In genomic region chr16:72111653-72112451, GRCh38 we compare ENCODE assay signal across 32 cellular contexts. TPM values are rescaled to one million over a fixed set of nuclear protein-coding genes. Genes with fewer than 3 reads are reported as not detected.
A peak's percentile ranks its signal among the peaks of the same experiment; 100 is the strongest.
DNase-seq lines count a peak whose midpoint lies in the region; ATAC-seq and TF ChIP-seq lines count a peak whose summit lies in the region.
"Had no signal": no experiment of that assay in that cellular context is flagged by ENCODE, and none has a peak within 500 bp of the region (broad histone marks: within the 10 kb centered on the region; RNA-seq: fewer than 3 reads in every experiment).

No MANE protein-coding gene starts in this region.

- no peak overlapping the region for H3K27ac ChIP-seq in foreskin keratinocyte
- H3K27ac ChIP-seq: gastroesophageal sphincter, Peyer's patch, right atrium auricular region, tibial nerve had no signal

- H3K4me3 ChIP-seq in retinal pigment epithelial cell (ENCODE audit: low read length): no peak overlapping the region
- H3K4me3 ChIP-seq: gastroesophageal sphincter, lung, Peyer's patch, right atrium auricular region, tibial nerve had no signal

- no peaks in the 10 kb centered on the region for H3K27me3 Mint-ChIP-seq in mesothelial cell of epicardium (ENCODE audit: low read depth)
- H3K27me3 Mint-ChIP-seq: activated CD4-positive, alpha-beta T cell treated with anti-CD3 and anti-CD28 coated beads for 36 hours had no signal

- no peak overlapping the region for H3K4me3 Mint-ChIP-seq in mesothelial cell of epicardium
- H3K4me3 Mint-ChIP-seq: activated CD4-positive, alpha-beta T cell treated with anti-CD3 and anti-CD28 coated beads for 36 hours; nephron progenitor cell had no signal

- H3K36me3 Mint-ChIP-seq in mesothelial cell of epicardium: peaks cover 53% of the 10 kb centered on the region

- DNase-seq in Daoy (ENCODE audit: low read depth) (peak; percentile 24), M059J (ENCODE audit: low read depth) (peak; percentile 9), foreskin keratinocyte (peak in 1 of 2 donors; percentile 9), retinal pigment epithelial cell (ENCODE audit: low read depth) (peak; percentile 29), mesothelial cell of epicardium (ENCODE audit: low spot score in 2 of 2, unreplicated experiment in 2 of 2) (no peak), NCI-H526 treated with DMSO at 0.1 percent for 48 hours (lab: John Stamatoyannopoulos, UW) (no peak)
- no peak for DNase-seq in activated CD4-positive, alpha-beta T cell treated with anti-CD3 and anti-CD28 coated beads for 48 hours
- DNase-seq: activated CD4-positive, alpha-beta T cell treated with anti-CD3 and anti-CD28 coated beads for 36 hours; activated CD8-positive, alpha-beta memory T cell treated with anti-CD3 and anti-CD28 coated beads for 24 hours; activated naive CD4-positive, alpha-beta T cell treated with anti-CD3 and anti-CD28 coated beads, Interleukin-2, amount 50 U/mL, for 16 hours; activated T-cell treated with anti-CD3 and anti-CD28 coated beads for 4 hours; DMS53; GF-D8; Karpas-422; NCI-H1417 treated with DMSO at 0.1 percent for 48 hours; NCI-H2081; NCI-H774; nephron progenitor cell; Peyer's patch; stimulated activated CD4-positive, alpha-beta T cell treated with anti-CD3 and anti-CD28 coated beads, Interleukin-2, amount 100 ng/mL, for 24 hours; T-helper 9 cell had no signal

- ATAC-seq in foreskin keratinocyte: peak; percentile 74
- ATAC-seq in GM21381 (IDR thresholded peaks at IDR 0.05; ENCODE audit: unreplicated experiment): no peak
- ATAC-seq: activated CD4-positive, alpha-beta T cell treated with anti-CD3 and anti-CD28 coated beads for 36 hours; gastroesophageal sphincter had no signal

- TF ChIP-seq CTCF in foreskin keratinocyte (conservative IDR thresholded peaks at IDR 0.05): no peak
- no peak for TF ChIP-seq CTCF in retinal pigment epithelial cell (conservative IDR thresholded peaks at IDR 0.05; ENCODE audit: low read depth, low read length)
- no peak for TF ChIP-seq CTCF in mesothelial cell of epicardium (IDR thresholded peaks at IDR 0.05; ENCODE audit: unreplicated experiment)

- H3K27me3 ChIP-seq in foreskin keratinocyte: no peaks in the 10 kb centered on the region
- H3K27me3 ChIP-seq: gastroesophageal sphincter, Peyer's patch, right atrium auricular region, tibial nerve had no signal

- no peaks in the 10 kb centered on the region for H3K4me1 ChIP-seq in foreskin keratinocyte
- H3K4me1 ChIP-seq: gastroesophageal sphincter, Peyer's patch, right atrium auricular region, tibial nerve had no signal

- H3K4me1 Mint-ChIP-seq in mesothelial cell of epicardium: no peaks in the 10 kb centered on the region
- H3K4me1 Mint-ChIP-seq: activated CD4-positive, alpha-beta T cell treated with anti-CD3 and anti-CD28 coated beads for 36 hours; nephron progenitor cell had no signal

- H3K27ac Mint-ChIP-seq in mesothelial cell of epicardium: no peak overlapping the region
- H3K27ac Mint-ChIP-seq: activated CD4-positive, alpha-beta T cell treated with anti-CD3 and anti-CD28 coated beads for 36 hours; activated T-helper 2 cell treated with anti-CD3 and anti-CD28 coated beads, Interferon-gamma antibody, Interleukin-2, Interleukin-4, amounts not matched to agents 10 μg/mL and 5 μg/mL and 100 μg/mL, durations not matched to agents 14 hours and 24 hours and 36 hours; nephron progenitor cell had no signal

- H3K9me3 Mint-ChIP-seq in mesothelial cell of epicardium: peaks cover 16% of the 10 kb centered on the region
- H3K9me3 Mint-ChIP-seq: activated T-helper 2 cell treated with anti-CD3 and anti-CD28 coated beads, Interferon-gamma antibody, Interleukin-2, Interleukin-4, amounts not matched to agents 10 μg/mL and 5 μg/mL and 100 μg/mL, durations not matched to agents 14 hours and 24 hours and 36 hours had no signal

RNA-seq across cellular contexts. Expression of gene DHX38, which starts 18.2 kb away (rescaled TPM):
- 47.9 and 70.0 TPM in 2 replicates for total RNA-seq in Daoy (2014; rRNA removed; shearing (Covaris generic))
- 15.5 and 32.3 TPM in 2 replicates for total RNA-seq in M059J (2014; rRNA removed; shearing (Covaris generic))
- total RNA-seq in foreskin keratinocyte (46.8 and 48.5 TPM in 2 replicates), mesothelial cell of epicardium (83.8 to 90.9 TPM (median 85.4 TPM) in 3 replicates)
- 28.8 and 29.5 TPM in 2 replicates for polyA plus RNA-seq in foreskin keratinocyte

RNA-seq across cellular contexts. Expression of gene TXNL4B, which starts 18.4 kb away (rescaled TPM):
- total RNA-seq in Daoy (2014; rRNA removed; shearing (Covaris generic)): 24.2 and 29.4 TPM in 2 replicates
- total RNA-seq in M059J (2014; rRNA removed; shearing (Covaris generic)): 10.9 and 12.0 TPM in 2 replicates
- total RNA-seq in foreskin keratinocyte (8.6 and 10.3 TPM in 2 replicates), mesothelial cell of epicardium (16.1 to 17.6 TPM (median 16.7 TPM) in 3 replicates)
- 7.4 and 7.5 TPM in 2 replicates for polyA plus RNA-seq in foreskin keratinocyte

RNA-seq across cellular contexts. Expression of gene HPR, which starts 48.8 kb away (rescaled TPM):
- not detected in 2 replicates for total RNA-seq in Daoy (2014; rRNA removed; shearing (Covaris generic))
- total RNA-seq in M059J (2014; rRNA removed; shearing (Covaris generic)): not detected in 2 replicates
- not detected in 2 replicates for total RNA-seq in foreskin keratinocyte
- polyA plus RNA-seq in foreskin keratinocyte: not detected in 2 replicates
- 0.22 to 0.33 TPM (median 0.29 TPM) in 3 replicates for total RNA-seq in mesothelial cell of epicardium
- total RNA-seq: activated CD4-positive, alpha-beta T cell treated with anti-CD3 and anti-CD28 coated beads for 36 hours; activated T-helper 2 cell treated with anti-CD3 and anti-CD28 coated beads, Interferon-gamma antibody, Interleukin-2, Interleukin-4, amounts not matched to agents 10 μg/mL and 5 μg/mL and 100 μg/mL, durations not matched to agents 14 hours and 24 hours and 36 hours; endothelial cell of umbilical vein; fibroblast of lung; H1; Peyer's patch had no signal
- polyA plus RNA-seq: AG04450, BJ, endothelial cell of umbilical vein had no signal

RNA-seq across cellular contexts. Expression of gene HP, which starts 57.5 kb away (rescaled TPM):
- total RNA-seq in Daoy (2014; rRNA removed; shearing (Covaris generic)): not detected in 2 replicates
- not detected in 2 replicates for total RNA-seq in M059J (2014; rRNA removed; shearing (Covaris generic))
- total RNA-seq in foreskin keratinocyte (not detected in 2 replicates), mesothelial cell of epicardium (not detected in 3 replicates)
- not detected in 2 replicates for polyA plus RNA-seq in foreskin keratinocyte
- total RNA-seq: activated CD4-positive, alpha-beta T cell treated with anti-CD3 and anti-CD28 coated beads for 36 hours; activated T-helper 2 cell treated with anti-CD3 and anti-CD28 coated beads, Interferon-gamma antibody, Interleukin-2, Interleukin-4, amounts not matched to agents 10 μg/mL and 5 μg/mL and 100 μg/mL, durations not matched to agents 14 hours and 24 hours and 36 hours; endothelial cell of umbilical vein; fibroblast of lung; H1; Peyer's patch had no signal
- polyA plus RNA-seq: AG04450, BJ, endothelial cell of umbilical vein, fibroblast of lung, H1 had no signal

Comparison
In these comparisons a context has a peak if more than half of its experiments do, and no peak if none do; other contexts are left out.
1. DNase-seq: peak in Daoy (single experiment), M059J (single experiment) and retinal pigment epithelial cell (single experiment); none in mesothelial cell of epicardium (0 of 2), NCI-H526 treated with DMSO at 0.1 percent for 48 hours (single experiment) and activated CD4-positive, alpha-beta T cell treated with anti-CD3 and anti-CD28 coated beads for 48 hours (single experiment).